33 cellular contexts compared by ENCODE assay signal in the genomic region with DNA sequence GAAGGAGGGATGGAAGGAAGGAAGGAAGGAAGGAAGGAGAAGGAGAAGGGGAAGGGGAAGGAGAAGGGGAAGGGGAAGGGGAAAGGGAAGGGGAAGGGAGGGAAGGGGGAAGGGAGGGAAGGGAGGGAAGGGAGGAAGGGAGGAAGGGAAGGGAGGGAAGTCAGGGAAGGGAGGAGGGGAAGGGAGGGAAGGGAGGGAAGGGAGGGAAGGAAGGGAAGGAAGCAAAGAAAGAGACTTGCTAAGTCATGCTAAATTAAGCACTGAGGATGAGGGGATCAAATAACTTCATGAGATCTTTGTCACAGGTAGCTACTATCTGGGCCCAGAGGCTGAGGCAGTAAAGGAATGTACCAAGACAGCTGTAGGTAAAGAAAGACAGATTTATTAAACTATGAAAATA.
"Had no signal": no experiment of that assay in that cellular context is flagged by ENCODE, and none has a peak within 500 bp of the region (broad histone marks: within the 10 kb centered on the region; RNA-seq: fewer than 3 reads in every experiment).

No MANE protein-coding gene starts in this region.

- H3K79me2 ChIP-seq: parathyroid adenoma had no signal

- ATAC-seq: naive thymus-derived CD8-positive, alpha-beta T cell; natural killer cell treated with Interleukin-12 subunit alpha and Interleukin-12 subunit beta and Interleukin-15 and Interleukin-18, amount 100 ng/mL, for 72 hours; psoas muscle; right cardiac atrium; sciatic nerve; stimulated activated memory B cell treated with anti-CD40 and anti-IgM and Interleukin-4, amounts not matched to agents 10 μg/mL and 1 μg/mL and 100 μg/mL, for 72 hours; stimulated activated naive CD8-positive, alpha-beta T cell treated with anti-CD3 and anti-CD28 coated beads, Interleukin-15, amount 100 ng/mL, for 72 hours; stimulated activated naive CD8-positive, alpha-beta T cell treated with anti-CD3 and anti-CD28 coated beads, Interleukin-15, Interleukin-2, amounts not matched to agents 100 U/mL and 50 U/mL, for 24 hours; upper lobe of right lung had no signal

- H3K27me3 ChIP-seq: ovary, suprapubic skin, testis, tibial artery, transverse colon, upper lobe of right lung, uterus had no signal

- H3K4me3 ChIP-seq: ovary, psoas muscle, skin epidermis, smooth muscle cell, spleen, suprapubic skin, testis, tibial artery, transverse colon, upper lobe of right lung, uterus had no signal

- H3K36me3 Mint-ChIP-seq: naive B cell; naive thymus-derived CD8-positive, alpha-beta T cell; natural killer cell treated with Interleukin-12 subunit alpha and Interleukin-12 subunit beta and Interleukin-15 and Interleukin-18, amount 100 ng/mL, for 72 hours; stimulated activated memory B cell treated with anti-CD40 and anti-IgM and Interleukin-4, amounts not matched to agents 10 μg/mL and 1 μg/mL and 100 μg/mL, for 72 hours; type B pancreatic cell had no signal

- H3K4me3 Mint-ChIP-seq: naive B cell; naive thymus-derived CD8-positive, alpha-beta T cell; natural killer cell treated with Interleukin-12 subunit alpha and Interleukin-12 subunit beta and Interleukin-15 and Interleukin-18, amount 100 ng/mL, for 72 hours; nephron progenitor cell; stimulated activated memory B cell treated with anti-CD40 and anti-IgM and Interleukin-4, amounts not matched to agents 10 μg/mL and 1 μg/mL and 100 μg/mL, for 72 hours; stimulated activated naive CD8-positive, alpha-beta T cell treated with anti-CD3 and anti-CD28 coated beads, Interleukin-15, amount 100 ng/mL, for 72 hours; type B pancreatic cell had no signal

- H3K4me2 ChIP-seq: smooth muscle cell had no signal

- H2AFZ ChIP-seq: parathyroid adenoma had no signal

- H3K4me1 Mint-ChIP-seq: naive B cell; naive thymus-derived CD8-positive, alpha-beta T cell; stimulated activated memory B cell treated with anti-CD40 and anti-IgM and Interleukin-4, amounts not matched to agents 10 μg/mL and 1 μg/mL and 100 μg/mL, for 72 hours; stimulated activated naive CD8-positive, alpha-beta T cell treated with anti-CD3 and anti-CD28 coated beads, Interleukin-15, amount 100 ng/mL, for 72 hours had no signal

- H3K27ac ChIP-seq: neutrophil, ovary, parathyroid adenoma, psoas muscle, skin epidermis, spleen, suprapubic skin, testis, tibial artery, transverse colon, upper lobe of right lung, uterus had no signal

- H3K9me3 Mint-ChIP-seq: naive thymus-derived CD8-positive, alpha-beta T cell; natural killer cell treated with Interleukin-12 subunit alpha and Interleukin-12 subunit beta and Interleukin-15 and Interleukin-18, amount 100 ng/mL, for 72 hours; stimulated activated memory B cell treated with anti-CD40 and anti-IgM and Interleukin-4, amounts not matched to agents 10 μg/mL and 1 μg/mL and 100 μg/mL, for 72 hours; stimulated activated naive CD8-positive, alpha-beta T cell treated with anti-CD3 and anti-CD28 coated beads, Interleukin-15, amount 100 ng/mL, for 72 hours had no signal

- H3K27ac Mint-ChIP-seq: naive B cell; naive thymus-derived CD8-positive, alpha-beta T cell; natural killer cell treated with Interleukin-12 subunit alpha and Interleukin-12 subunit beta and Interleukin-15 and Interleukin-18, amount 100 ng/mL, for 72 hours; nephron progenitor cell; progenitor cell of endocrine pancreas; stimulated activated memory B cell treated with anti-CD40 and anti-IgM and Interleukin-4, amounts not matched to agents 10 μg/mL and 1 μg/mL and 100 μg/mL, for 72 hours; stimulated activated naive CD8-positive, alpha-beta T cell treated with anti-CD3 and anti-CD28 coated beads, Interleukin-15, amount 100 ng/mL, for 72 hours; type B pancreatic cell had no signal

- H3K36me3 ChIP-seq: neutrophil, ovary, spleen, suprapubic skin, tibial artery, transverse colon, upper lobe of right lung, uterus had no signal

- H3K4me1 ChIP-seq: parathyroid adenoma, psoas muscle, spleen, suprapubic skin, tibial artery, transverse colon, upper lobe of right lung, uterus had no signal

- DNase-seq: naive B cell; naive thymus-derived CD8-positive, alpha-beta T cell; nephron progenitor cell; nucleus accumbens; ovary; posterior cingulate gyrus; psoas muscle; right cardiac atrium; spleen; stimulated activated CD4-positive, alpha-beta T cell treated with anti-CD3 and anti-CD28 coated beads, Interleukin-12 subunit alpha, Interleukin-12 subunit beta, amount 100 ng/mL, for 4 hours; stimulated activated CD4-positive, alpha-beta T cell treated with anti-CD3 and anti-CD28 coated beads, Interleukin-1b, Interleukin-23, amount 100 ng/mL, for 48 hours; stimulated activated CD4-positive, alpha-beta T cell treated with anti-CD3 and anti-CD28 coated beads, Interleukin-4, amount 100 ng/mL, for 1 hour; stimulated activated CD4-positive, alpha-beta T cell treated with anti-CD3 and anti-CD28 coated beads, Interleukin-4, amount 100 ng/mL, for 4 hours; stimulated activated CD8-positive, alpha-beta memory T cell treated with anti-CD3 and anti-CD28 coated beads, Interleukin-4, amount 100 ng/mL, for 48 hours; stimulated activated naive CD4-positive, alpha-beta T cell; stimulated activated naive CD8-positive, alpha-beta T cell treated with anti-CD3 and anti-CD28 coated beads, Interleukin-15, amount 100 ng/mL, for 72 hours; stimulated activated naive CD8-positive, alpha-beta T cell treated with anti-CD3 and anti-CD28 coated beads, Interleukin-15, Interleukin-2, amounts not matched to agents 100 U/mL and 50 U/mL, for 24 hours; substantia nigra; tibial artery; transverse colon; upper lobe of right lung; uterus had no signal

- H3K9ac ChIP-seq: parathyroid adenoma had no signal

- H3K9me3 ChIP-seq: neutrophil, ovary, psoas muscle, spleen, suprapubic skin, testis, tibial artery, transverse colon, upper lobe of right lung, uterus had no signal
